Comparison of ENCODE assay signal across 1 cellular context in genomic region chr20:62951896-62952372, GRCh38.
TF ChIP-seq lines count a peak whose summit lies in the region.

No MANE protein-coding gene starts in this region.

TF ChIP-seq in liver, 16 proteins besides CTCF, POLR2A, EP300 and RAD21 (continued from another document):
- TF ChIP-seq, protein P1, sequence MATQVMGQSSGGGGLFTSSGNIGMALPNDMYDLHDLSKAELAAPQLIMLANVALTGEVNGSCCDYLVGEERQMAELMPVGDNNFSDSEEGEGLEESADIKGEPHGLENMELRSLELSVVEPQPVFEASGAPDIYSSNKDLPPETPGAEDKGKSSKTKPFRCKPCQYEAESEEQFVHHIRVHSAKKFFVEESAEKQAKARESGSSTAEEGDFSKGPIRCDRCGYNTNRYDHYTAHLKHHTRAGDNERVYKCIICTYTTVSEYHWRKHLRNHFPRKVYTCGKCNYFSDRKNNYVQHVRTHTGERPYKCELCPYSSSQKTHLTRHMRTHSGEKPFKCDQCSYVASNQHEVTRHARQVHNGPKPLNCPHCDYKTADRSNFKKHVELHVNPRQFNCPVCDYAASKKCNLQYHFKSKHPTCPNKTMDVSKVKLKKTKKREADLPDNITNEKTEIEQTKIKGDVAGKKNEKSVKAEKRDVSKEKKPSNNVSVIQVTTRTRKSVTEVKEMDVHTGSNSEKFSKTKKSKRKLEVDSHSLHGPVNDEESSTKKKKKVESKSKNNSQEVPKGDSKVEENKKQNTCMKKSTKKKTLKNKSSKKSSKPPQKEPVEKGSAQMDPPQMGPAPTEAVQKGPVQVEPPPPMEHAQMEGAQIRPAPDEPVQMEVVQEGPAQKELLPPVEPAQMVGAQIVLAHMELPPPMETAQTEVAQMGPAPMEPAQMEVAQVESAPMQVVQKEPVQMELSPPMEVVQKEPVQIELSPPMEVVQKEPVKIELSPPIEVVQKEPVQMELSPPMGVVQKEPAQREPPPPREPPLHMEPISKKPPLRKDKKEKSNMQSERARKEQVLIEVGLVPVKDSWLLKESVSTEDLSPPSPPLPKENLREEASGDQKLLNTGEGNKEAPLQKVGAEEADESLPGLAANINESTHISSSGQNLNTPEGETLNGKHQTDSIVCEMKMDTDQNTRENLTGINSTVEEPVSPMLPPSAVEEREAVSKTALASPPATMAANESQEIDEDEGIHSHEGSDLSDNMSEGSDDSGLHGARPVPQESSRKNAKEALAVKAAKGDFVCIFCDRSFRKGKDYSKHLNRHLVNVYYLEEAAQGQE (IDR thresholded peaks at IDR 0.05) = no peak
- TF ChIP-seq RXRA (IDR thresholded peaks at IDR 0.05) (no peak), ATF3 (IDR thresholded peaks at IDR 0.05) (no peak), JUND (IDR thresholded peaks at IDR 0.05) (no peak), EGR1 (IDR thresholded peaks at IDR 0.05; ENCODE audit: low read depth in 2 of 2) (no peak), NR2F2 (IDR thresholded peaks at IDR 0.05) (no peak), HNF4A (conservative IDR thresholded peaks at IDR 0.05) (no peak), FOXA2 (IDR thresholded peaks at IDR 0.05) (no peak), MAX (IDR thresholded peaks at IDR 0.05) (no peak)
TF ChIP-seq in liver: peak in this region for 0.
